Comparison of ENCODE assay signal across 21 cellular contexts in the genomic region with DNA sequence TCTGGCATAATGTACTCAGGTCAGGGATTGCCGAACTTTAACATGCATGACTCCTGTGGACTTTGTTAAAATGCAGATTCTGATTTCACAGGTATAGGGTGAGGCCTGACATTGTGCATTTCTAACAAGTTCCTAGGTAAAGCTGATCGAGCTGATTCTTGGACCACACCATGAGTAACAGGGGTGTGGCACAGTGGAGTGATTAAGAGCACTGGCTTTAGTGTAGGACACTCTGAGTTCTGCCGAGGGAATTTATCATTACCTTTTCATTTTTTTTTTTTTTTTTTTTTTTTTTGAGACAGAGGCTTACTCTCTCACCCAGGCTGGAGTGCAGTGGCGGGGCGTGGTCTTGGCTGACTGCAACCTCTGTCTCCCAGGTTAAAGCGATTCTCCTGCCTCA.
DNase-seq lines count a peak whose midpoint lies in the region; ATAC-seq, FAIRE-seq and TF ChIP-seq lines count a peak whose summit lies in the region.
"Had no signal": no experiment of that assay in that cellular context is flagged by ENCODE, and none has a peak within 500 bp of the region (broad histone marks: within the 10 kb centered on the region; RNA-seq: fewer than 3 reads in every experiment).

No MANE protein-coding gene starts in this region.

- intact Hi-C loops in IMR-90 (cut with micrococcal nuclease) (loop anchor here (2.0 kb wide), 1 partner anchor 18 kb away; no protein-coding TSS in a partner anchor), transverse colon (cut with DNase I; ENCODE audit: low total_unique reads) (no loop called here)

- ATAC-seq in IMR-90 (ENCODE audit: low read depth), result peak; percentile 10; the same call in 1 of the 2 replicates
- ATAC-seq: GM23338, Panc1 had no signal

- dilution Hi-C loops in IMR-90 (cut with HindIII; ENCODE audit: low sequenced_read_pairs, unreplicated experiment), result no loop called here

- peaks cover 2% of the 10 kb centered on the region; the same call in 1 of the 2 replicates for H3K4me1 ChIP-seq in IMR-90 (ENCODE audit: control insufficient read depth, insufficient read depth, low read length)
- H3K4me1 ChIP-seq in transverse colon, result no peaks in the 10 kb centered on the region

- in situ Hi-C loops in IMR-90 (cut with MboI; ENCODE audit: low sequenced_read_pairs), result no loop called here
- in situ Hi-C loops in transverse colon (cut with MboI; ENCODE audit: low pct_ligation_motif_present in 1 of 4, low pct_unique_long_range_greater_than_20kb in 1 of 4, low sequenced_read_pairs in 3 of 4), result no loop called here

- no peak overlapping the region for H3K23ac ChIP-seq in IMR-90 (ENCODE audit: low read depth, low read length)

- peak overlapping the region; percentile 36 for H2BK5ac ChIP-seq in IMR-90 (ENCODE audit: low read depth, low read length, poor library complexity, severe bottlenecking)

- no peak overlapping the region for H3K9ac ChIP-seq in IMR-90 (ENCODE audit: low read depth, low read length)
- H3K9ac ChIP-seq: BLaER1 treated with 17β-estradiol and CSF1 and Interleukin-3, amounts not matched to agents 10 nM and 100 nM had no signal

- POLR2A ChIA-PET in IMR-90 (lab: Charles Lee; ENCODE audit: unreplicated experiment), result no interaction called here

- no peak overlapping the region for H3K4me3 ChIP-seq in IMR-90 (ENCODE audit: insufficient read depth, low read depth, low read length)
- H3K4me3 ChIP-seq in bronchial epithelial cell (ENCODE audit: low read depth, low read length), result no peak overlapping the region
- H3K4me3 ChIP-seq in transverse colon, result no peak overlapping the region
- H3K4me3 ChIP-seq: BLaER1 treated with 17β-estradiol and CSF1 and Interleukin-3, amounts not matched to agents 10 nM and 100 nM; GM23338; SK-N-MC had no signal

- peak overlapping the region; percentile 65; the same call in 1 of the 2 replicates for H2BK20ac ChIP-seq in IMR-90 (ENCODE audit: low read depth, low read length)

- peak overlapping the region in 1 of 2 experiments; percentile 66; a peak in 1 of 4 replicates for H4K8ac ChIP-seq in IMR-90 (ENCODE audit: low read depth in 2 of 2, low read length in 2 of 2)

- CTCF ChIA-PET in IMR-90 (lab: Yijun Ruan, JAX), result interaction anchor here (0.6 to 1.8 kb wide), 6 partner anchors 10 to 1705 kb away, joined by 3 to 10 read pairs (median 4); no protein-coding TSS in a partner anchor

- H3K27ac ChIP-seq in IMR-90 (ENCODE audit: insufficient read depth, low read length), result peak overlapping the region; percentile 64
- no peak overlapping the region for H3K27ac ChIP-seq in transverse colon
- H3K27ac ChIP-seq: BLaER1 treated with 17β-estradiol and CSF1 and Interleukin-3, amounts not matched to agents 10 nM and 100 nM; SK-N-MC had no signal

- no peak overlapping the region for H2AK9ac ChIP-seq in IMR-90 (replicated peaks; ENCODE audit: low read depth, low read length, poor library complexity)

- no peaks in the 10 kb centered on the region for H3K27me3 ChIP-seq in IMR-90 (ENCODE audit: control insufficient read depth, insufficient read depth, low read length)
- no peaks in the 10 kb centered on the region for H3K27me3 ChIP-seq in bronchial epithelial cell (ENCODE audit: control insufficient read depth, insufficient read depth, low read length)
- no peaks in the 10 kb centered on the region for H3K27me3 ChIP-seq in transverse colon
- H3K27me3 ChIP-seq: BLaER1 treated with 17β-estradiol and CSF1 and Interleukin-3, amounts not matched to agents 10 nM and 100 nM had no signal

- no TSS peak for BruUV-seq in IMR-90 (replicated peaks; lab: Mats Ljungman, UMichigan)

- H3K56ac ChIP-seq in IMR-90 (ENCODE audit: extremely low read depth, insufficient read depth, low read length), result no peak overlapping the region

- peak overlapping the region; percentile 57; the same call in 1 of the 2 replicates for H2BK120ac ChIP-seq in IMR-90 (ENCODE audit: low read depth, low read length)

- 0 out of 2 replicates have a peak, but pooled peaks cover 2% of the 10 kb centered on the region for H3K9me1 ChIP-seq in IMR-90 (ENCODE audit: insufficient read depth, low read length)

- TF ChIP-seq EP300 in transverse colon (IDR thresholded peaks at IDR 0.05; ENCODE audit: low read depth), result no peak

- TF ChIP-seq RAD21 in IMR-90 (IDR thresholded peaks at IDR 0.05; ENCODE audit: low read length), result no peak

- WGBS in IMR-90 (ENCODE audit: extremely low coverage in 2 of 2, insufficient read length in 1 of 2), 2 experiments, result no CpG with 5 or more reads among the region's 6 CpGs
- 62 to 76% methylated on average over 3 to 6 of the region's 6 CpGs for WGBS in transverse colon (ENCODE audit: low coverage in 1 of 2), 2 donors

- no peak for TF ChIP-seq POLR2A in IMR-90 (IDR thresholded peaks at IDR 0.05; ENCODE audit: low read depth, low read length)
- no peak for TF ChIP-seq POLR2A in transverse colon (IDR thresholded peaks at IDR 0.05)

- TF ChIP-seq CTCF in IMR-90 (conservative IDR thresholded peaks at IDR 0.05; ENCODE audit: low read depth, low read length) (no peak), bronchial epithelial cell (IDR thresholded peaks at IDR 0.05; ENCODE audit: insufficient read depth, low read length, severe bottlenecking) (no peak), transverse colon (IDR thresholded peaks at IDR 0.05) (no peak)

- H3K4me2 ChIP-seq in IMR-90 (ENCODE audit: low read depth, low read length), result no peak overlapping the region
- H3K4me2 ChIP-seq: GM23338 had no signal

- peak overlapping the region; percentile 54; the same call in 2 of the 3 replicates for H2BK15ac ChIP-seq in IMR-90 (ENCODE audit: low read depth, low read length)

- peak overlapping the region; percentile 45; the same call in 1 of the 2 replicates for H2AK5ac ChIP-seq in IMR-90 (ENCODE audit: low read depth, low read length)

- no peaks in the 10 kb centered on the region for H4K20me1 ChIP-seq in IMR-90 (ENCODE audit: insufficient read depth, low read length)
- H4K20me1 ChIP-seq: BLaER1 treated with 17β-estradiol and CSF1 and Interleukin-3, amounts not matched to agents 10 nM and 100 nM had no signal

- H3K4ac ChIP-seq in IMR-90 (ENCODE audit: low read depth, low read length), result peak overlapping the region; percentile 57

- no peaks in the 10 kb centered on the region for H3K79me1 ChIP-seq in IMR-90 (ENCODE audit: low read depth in 1 of 2, low read length in 2 of 2)

- peak overlapping the region; percentile 39; the same call in 1 of the 2 replicates for H3K14ac ChIP-seq in IMR-90 (replicated peaks; ENCODE audit: low read depth, low read length)

- H3K36me3 ChIP-seq in IMR-90 (ENCODE audit: control insufficient read depth, insufficient read depth, low read length), result peaks cover 3% of the 10 kb centered on the region; the same call in 1 of the 2 replicates
- no peaks in the 10 kb centered on the region for H3K36me3 ChIP-seq in bronchial epithelial cell (ENCODE audit: control insufficient read depth, insufficient read depth, low read length)
- H3K36me3 ChIP-seq in transverse colon, result no peaks in the 10 kb centered on the region
- H3K36me3 ChIP-seq: BLaER1 treated with 17β-estradiol and CSF1 and Interleukin-3, amounts not matched to agents 10 nM and 100 nM had no signal

- DNase-seq in AG20443 (ENCODE audit: low spot score) (peak; percentile 23), IMR-90 (no peak), bronchial epithelial cell (ENCODE audit: low read depth) (peak; percentile 83), kidney tubule cell (ENCODE audit: low spot score) (peak; percentile 35), transverse colon (no peak), NCI-H446 (lab: John Stamatoyannopoulos, UW) (no peak)
- DNase-seq in stimulated activated naive CD4-positive, alpha-beta T cell (lab: John Stamatoyannopoulos, UW), result no peak
- DNase-seq: AML-193; CD4-positive, alpha-beta T cell; DMS53; H9; Kasumi-1; NCI-H1105; NCI-H1436 treated with DMSO at 0.1 percent for 48 hours; NCI-H2029; NCI-H526 treated with DMSO at 0.1 percent for 48 hours; SIG-M5 had no signal

- peak; percentile 86 for FAIRE-seq in bronchial epithelial cell (lab: Jason Lieb, UNC)

- H3K9me3 ChIP-seq in IMR-90 (ENCODE audit: control insufficient read depth, insufficient read depth, low read length), result 0 out of 2 replicates have a peak, but pooled peaks cover 2% of the 10 kb centered on the region
- no peaks in the 10 kb centered on the region for H3K9me3 ChIP-seq in transverse colon

- H4K91ac ChIP-seq in IMR-90 (ENCODE audit: insufficient read depth, low read depth, low read length), result peak overlapping the region; percentile 53; the same call in 1 of the 2 replicates

- peak overlapping the region; percentile 61 for H3K18ac ChIP-seq in IMR-90 (ENCODE audit: low read depth, low read length)

- H4K5ac ChIP-seq in IMR-90 (ENCODE audit: low read depth, low read length), result peak overlapping the region; percentile 74; the same call in 1 of the 2 replicates

- no peak overlapping the region for H2AFZ ChIP-seq in IMR-90 (replicated peaks; ENCODE audit: low read length, poor library complexity)
- H2AFZ ChIP-seq: GM23338 had no signal

TF ChIP-seq in IMR-90, 13 proteins besides CTCF, POLR2A, EP300 and RAD21 (continues in another document):
- TF ChIP-seq SMC3 (IDR thresholded peaks at IDR 0.05; ENCODE audit: low read depth, low read length), result no peak
- TF ChIP-seq RFX5 (IDR thresholded peaks at IDR 0.05; ENCODE audit: low read depth, low read length), result no peak
- no peak for TF ChIP-seq NFE2L2 (IDR thresholded peaks at IDR 0.05; ENCODE audit: low read depth, low read length)
- TF ChIP-seq RCOR1 (IDR thresholded peaks at IDR 0.05; ENCODE audit: insufficient replicate concordance, low read length), result no peak
- TF ChIP-seq CEBPB (IDR thresholded peaks at IDR 0.05; ENCODE audit: low read depth, low read length), result no peak
- TF ChIP-seq, protein P1, sequence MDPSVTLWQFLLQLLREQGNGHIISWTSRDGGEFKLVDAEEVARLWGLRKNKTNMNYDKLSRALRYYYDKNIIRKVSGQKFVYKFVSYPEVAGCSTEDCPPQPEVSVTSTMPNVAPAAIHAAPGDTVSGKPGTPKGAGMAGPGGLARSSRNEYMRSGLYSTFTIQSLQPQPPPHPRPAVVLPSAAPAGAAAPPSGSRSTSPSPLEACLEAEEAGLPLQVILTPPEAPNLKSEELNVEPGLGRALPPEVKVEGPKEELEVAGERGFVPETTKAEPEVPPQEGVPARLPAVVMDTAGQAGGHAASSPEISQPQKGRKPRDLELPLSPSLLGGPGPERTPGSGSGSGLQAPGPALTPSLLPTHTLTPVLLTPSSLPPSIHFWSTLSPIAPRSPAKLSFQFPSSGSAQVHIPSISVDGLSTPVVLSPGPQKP (IDR thresholded peaks at IDR 0.05; ENCODE audit: borderline replicate concordance, low read depth, low read length), result no peak
- TF ChIP-seq FOS (IDR thresholded peaks at IDR 0.05; ENCODE audit: low read depth, low read length), result no peak
- no peak for TF ChIP-seq MAZ (IDR thresholded peaks at IDR 0.05; ENCODE audit: borderline replicate concordance, low read depth, low read length)
- TF ChIP-seq MAFK (IDR thresholded peaks at IDR 0.05; ENCODE audit: low read depth, low read length), result no peak

Comparison
In these comparisons a context has a peak if more than half of its experiments do, and no peak if none do; other contexts are left out.
1. DNase-seq: peak in AG20443 (single experiment), bronchial epithelial cell (single experiment) and kidney tubule cell (single experiment); none in IMR-90 (single experiment), stimulated activated naive CD4-positive, alpha-beta T cell (0 of 6), transverse colon (single experiment) and NCI-H446 (0 of 2).